ENCODE assay signal across 12 cellular contexts in the genomic region with DNA sequence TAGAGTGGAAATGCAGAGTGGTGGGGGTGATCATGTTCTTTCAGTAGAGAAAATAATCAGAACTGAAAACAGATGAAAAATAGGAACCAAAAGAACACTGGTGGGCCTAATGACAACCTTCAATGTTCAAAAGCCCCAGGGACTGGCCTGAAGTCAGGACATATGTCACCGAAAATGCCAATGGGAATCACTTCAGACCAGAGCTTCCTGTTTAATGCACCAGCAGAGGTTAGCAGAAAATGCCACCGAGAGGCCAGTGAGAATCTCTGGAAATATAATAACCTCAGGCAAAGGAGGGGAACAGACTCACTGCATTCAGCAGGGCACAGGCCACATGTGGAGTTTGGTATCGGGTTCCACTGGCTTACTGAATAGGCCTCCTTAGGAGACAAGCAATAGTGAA. TPM values are rescaled to one million over a fixed set of nuclear protein-coding genes. Genes with fewer than 3 reads are reported as not detected.
DNase-seq lines count a peak whose midpoint lies in the region; ATAC-seq and TF ChIP-seq lines count a peak whose summit lies in the region.
"Had no signal": no experiment of that assay in that cellular context is flagged by ENCODE, and none has a peak within 500 bp of the region (broad histone marks: within the 10 kb centered on the region; RNA-seq: fewer than 3 reads in every experiment).

No MANE protein-coding gene starts in this region.

- no peak overlapping the region for H3K27ac Mint-ChIP-seq in memory B cell

- no peaks in the 10 kb centered on the region for H3K36me3 ChIP-seq in uterus

- DNase-seq in HEK293T (ENCODE audit: extremely low spot score) = peak; percentile 34
- peak; percentile 44 for DNase-seq in NCI-H2107 treated with DMSO at 0.1 percent for 48 hours (lab: John Stamatoyannopoulos, UW; ENCODE audit: unreplicated experiment)
- no peak for DNase-seq in memory B cell (ENCODE audit: low spot score in 2 of 2)
- DNase-seq in uterus = no peak
- DNase-seq in Kasumi-1 (lab: John Stamatoyannopoulos, UW) = no peak
- no peak for DNase-seq in DMS79 treated with DMSO at 0.1 percent for 48 hours (lab: John Stamatoyannopoulos, UW)
- no peak for DNase-seq in NK-92 treated with Interleukin-12 subunit alpha and Interleukin-12 subunit beta, amount 100 ng/mL, for 24 hours (lab: John Stamatoyannopoulos, UW)
- DNase-seq: cortex of kidney, hippocampal formation, MV-4-11 had no signal

- H3K27me3 Mint-ChIP-seq in memory B cell = no peaks in the 10 kb centered on the region

- H3K27me3 ChIP-seq in uterus = no peaks in the 10 kb centered on the region

- intact Hi-C loops in uterus (cut with DNase I; ENCODE audit: low total_unique reads) = no loop called here

- no peaks in the 10 kb centered on the region for H3K9me3 Mint-ChIP-seq in memory B cell

- TF ChIP-seq CTCF in uterus (IDR thresholded peaks at IDR 0.05) = no peak

- H3K4me1 ChIP-seq in uterus = no peaks in the 10 kb centered on the region

- H3K4me3 Mint-ChIP-seq in memory B cell = no peak overlapping the region

- POLR2A ChIA-PET in HEK293T (lab: Yijun Ruan, JAX) = no interaction called here

- no peaks in the 10 kb centered on the region for H3K36me3 Mint-ChIP-seq in memory B cell

- no peaks in the 10 kb centered on the region for H3K4me1 Mint-ChIP-seq in memory B cell

- CTCF ChIA-PET in HEK293T (lab: Yijun Ruan, JAX) = no interaction called here

- TF ChIP-seq POLR2A in uterus (IDR thresholded peaks at IDR 0.05) = no peak

- no peaks in the 10 kb centered on the region for H3K9me3 ChIP-seq in uterus

- H3K4me3 ChIP-seq in uterus = no peak overlapping the region

- ATAC-seq in GM18511 (IDR thresholded peaks at IDR 0.05; ENCODE audit: unreplicated experiment) (peak; percentile 66), memory B cell (ENCODE audit: low read depth) (peak; percentile 31)

- no peak overlapping the region for H3K27ac ChIP-seq in uterus
- H3K27ac ChIP-seq: C4-2B had no signal

TF ChIP-seq in HEK293T, 16 proteins besides CTCF, POLR2A, EP300 and RAD21:
- TF ChIP-seq PKNOX1 (IDR thresholded peaks at IDR 0.05) (no peak), ELF4 (IDR thresholded peaks at IDR 0.05) (no peak), FOXM1 (IDR thresholded peaks at IDR 0.05; ENCODE audit: borderline replicate concordance) (no peak), L3MBTL2 (conservative IDR thresholded peaks at IDR 0.05) (no peak), LEF1 (IDR thresholded peaks at IDR 0.05; ENCODE audit: borderline replicate concordance) (no peak), TARDBP (IDR thresholded peaks at IDR 0.05) (no peak), SP1 (IDR thresholded peaks at IDR 0.05) (no peak), HDGF (IDR thresholded peaks at IDR 0.05; ENCODE audit: borderline replicate concordance) (no peak), SUZ12 (IDR thresholded peaks at IDR 0.05) (no peak), FOXK2 (IDR thresholded peaks at IDR 0.05) (no peak), ZNF384 (IDR thresholded peaks at IDR 0.05) (no peak), NFRKB (IDR thresholded peaks at IDR 0.05) (no peak), BHLHE40 (IDR thresholded peaks at IDR 0.05; ENCODE audit: borderline replicate concordance) (no peak), ARNT (IDR thresholded peaks at IDR 0.05) (no peak), CTBP1 (IDR thresholded peaks at IDR 0.05; ENCODE audit: borderline replicate concordance) (no peak), FOXA1 (IDR thresholded peaks at IDR 0.05) (no peak)

RNA-seq across cellular contexts. Expression of gene CD58, which starts 15.9 kb away (rescaled TPM):
- total RNA-seq in uterus = 10 to 100 TPM; 22.3 to 79.7 (median 24.4) TPM

Comparison
In these comparisons a context has a peak if more than half of its experiments do, and no peak if none do; other contexts are left out.
1. DNase-seq: peak in HEK293T (single experiment) and NCI-H2107 treated with DMSO at 0.1 percent for 48 hours (single experiment); none in memory B cell (0 of 2), uterus (0 of 2), Kasumi-1 (0 of 2), DMS79 treated with DMSO at 0.1 percent for 48 hours (single experiment) and NK-92 treated with Interleukin-12 subunit alpha and Interleukin-12 subunit beta, amount 100 ng/mL, for 24 hours (single experiment).